ENCODE assay signal across 11 cellular contexts in genomic region chr7:1747004-1747801, GRCh38.
A peak's percentile ranks its signal among the peaks of the same experiment; 100 is the strongest.
DNase-seq lines count a peak whose midpoint lies in the region; ATAC-seq, FAIRE-seq and TF ChIP-seq lines count a peak whose summit lies in the region.
"Had no signal": no experiment of that assay in that cellular context is flagged by ENCODE, and none has a peak within 500 bp of the region (broad histone marks: within the 10 kb centered on the region; RNA-seq: fewer than 3 reads in every experiment).

No MANE protein-coding gene starts in this region.

- H3K4me3 ChIP-seq in Panc1 (ENCODE audit: low read depth in 2 of 2, low read length in 2 of 2) (no peak overlapping the region), H1 (ENCODE audit: extremely low read depth in 1 of 4, insufficient read depth in 2 of 4, low read depth in 3 of 4, low read length in 4 of 4) (no peak overlapping the region)
- H3K4me3 ChIP-seq: GM23248 had no signal

- DNase-seq in CD14-positive monocyte (ENCODE audit: low spot score), result peak; percentile 22
- DNase-seq in Panc1 (ENCODE audit: low read depth, low spot score), result no peak
- no peak for DNase-seq in H1 (ENCODE audit: low read depth in 1 of 2, low spot score in 2 of 2)
- DNase-seq in urothelium cell line (ENCODE audit: low spot score), result no peak
- DNase-seq in activated CD4-positive, alpha-beta memory T cell treated with anti-CD3 and anti-CD28 coated beads for 36 hours, result no peak
- no peak for DNase-seq in left colon
- DNase-seq: CD4-positive, CD25-positive, alpha-beta regulatory T cell; DMS53; GM23248; IMR-90 had no signal

- H2AK5ac ChIP-seq in H1 (ENCODE audit: low read depth, low read length), result no peak overlapping the region

- H4K5ac ChIP-seq in H1 (ENCODE audit: insufficient read length, low read depth, low read length), result no peak overlapping the region

- H3K27ac ChIP-seq in Panc1 (ENCODE audit: low read length), result no peak overlapping the region
- no peak overlapping the region for H3K27ac ChIP-seq in H1 (ENCODE audit: low read depth, low read length)
- H3K27ac ChIP-seq: GM23248 had no signal

- 96% methylated on average over 17 of the region's 38 CpGs; no CpG with 5 or more reads in 1 of the 2 experiments for WGBS in H1 (ENCODE audit: extremely low coverage in 1 of 2, insufficient coverage in 1 of 2, insufficient read length in 1 of 2, insufficient replicate concordance in 2 of 2, low coverage in 1 of 2, low lambda C conversion rate in 2 of 2, missing lambda C conversion rate in 1 of 2), 2 experiments

- H2BK5ac ChIP-seq in H1 (ENCODE audit: low read depth, low read length), result no peak overlapping the region

- H3K9me3 ChIP-seq in Panc1 (ENCODE audit: control insufficient read depth, insufficient read depth, low read depth, low read length), result no peaks in the 10 kb centered on the region
- H3K9me3 ChIP-seq in H1 (ENCODE audit: insufficient read depth in 2 of 2, low read depth in 1 of 2, low read length in 1 of 2), result no peaks in the 10 kb centered on the region

- peaks cover 28% of the 10 kb centered on the region for H3K4me1 ChIP-seq in Panc1 (ENCODE audit: control insufficient read depth, insufficient read depth, low read length)
- H3K4me1 ChIP-seq in H1 (replicated peaks in 1 of 4; ENCODE audit: control insufficient read depth in 3 of 4, insufficient read depth in 4 of 4, low read length in 3 of 4), result peaks cover 0 to 4% (median 1%) of the 10 kb centered on the region in 4 experiments; a peak in 1 of 7 replicates

- FAIRE-seq in H1 (lab: Jason Lieb, UNC) (no peak), urothelium cell line (lab: Jason Lieb, UNC) (peak; percentile 56)

- no peak overlapping the region for H3K4me3 Mint-ChIP-seq in CD14-positive monocyte
- no peak overlapping the region for H3K4me3 Mint-ChIP-seq in activated CD4-positive, alpha-beta memory T cell treated with anti-CD3 and anti-CD28 coated beads for 36 hours

- no peak overlapping the region for H2AFZ ChIP-seq in H1 (ENCODE audit: low read length)
- H2AFZ ChIP-seq: GM23248 had no signal

- POLR2A ChIA-PET in Panc1 (lab: Charles Lee), result no interaction called here
- POLR2A ChIA-PET in H1 (lab: Charles Lee; ENCODE audit: partially characterized antibody), result no interaction called here
- POLR2A ChIA-PET in activated CD4-positive, alpha-beta memory T cell treated with anti-CD3 and anti-CD28 coated beads for 36 hours (lab: Charles Lee), result no interaction called here

- TF ChIP-seq RAD21 in H1 (IDR thresholded peaks at IDR 0.05 in 1 of 2, conservative IDR thresholded peaks at IDR 0.05 in 1 of 2; ENCODE audit: low read depth in 2 of 2, low read length in 2 of 2), result no peak

- no peak overlapping the region for H3K4ac ChIP-seq in H1 (replicated peaks; ENCODE audit: insufficient read length, low read depth, low read length)

- H4K8ac ChIP-seq in H1 (ENCODE audit: extremely low read depth, insufficient read depth, low read length), result peak overlapping the region; percentile 25; the same call in 1 of the 2 replicates

- no peaks in the 10 kb centered on the region for H3K79me1 ChIP-seq in H1 (ENCODE audit: low read depth, low read length)

- no peak for TF ChIP-seq CTCF in CD14-positive monocyte (IDR thresholded peaks at IDR 0.05)
- TF ChIP-seq CTCF in Panc1 (IDR thresholded peaks at IDR 0.05), result no peak
- TF ChIP-seq CTCF in H1 (IDR thresholded peaks at IDR 0.05; ENCODE audit: control extremely low read depth in 1 of 3, insufficient read depth in 1 of 3, low read depth in 1 of 3, low read length in 3 of 3), result no peak

- H3K9ac ChIP-seq in H1 (replicated peaks in 1 of 4; ENCODE audit: extremely low read depth in 1 of 4, low read depth in 3 of 4, low read length in 3 of 4), result no peak overlapping the region
- H3K9ac ChIP-seq: GM23248 had no signal

- no peak overlapping the region for H3K23ac ChIP-seq in H1 (ENCODE audit: insufficient read length)

- TF ChIP-seq POLR2A in H1 (IDR thresholded peaks at IDR 0.05; ENCODE audit: control extremely low read depth in 1 of 2, low read depth in 2 of 2, low read length in 2 of 2), result no peak

- peaks cover 0 to 14% (median 2%) of the 10 kb centered on the region in 7 donors for H3K9me3 Mint-ChIP-seq in CD14-positive monocyte
- no peaks in the 10 kb centered on the region for H3K9me3 Mint-ChIP-seq in activated CD4-positive, alpha-beta memory T cell treated with anti-CD3 and anti-CD28 coated beads for 36 hours
- H3K9me3 Mint-ChIP-seq: CD4-positive, CD25-positive, alpha-beta regulatory T cell had no signal

- TSS peak; percentile 73 for BruUV-seq in Panc1 (replicated peaks; lab: Mats Ljungman, UMichigan)

- no peak for TF ChIP-seq EP300 in H1 (IDR thresholded peaks at IDR 0.05; ENCODE audit: borderline replicate concordance in 1 of 2, low read depth in 2 of 2, low read length in 2 of 2)

- CTCF ChIA-PET in Panc1 (lab: Charles Lee), result no interaction called here
- CTCF ChIA-PET in H1 (lab: Charles Lee; ENCODE audit: partially characterized antibody), result interaction anchor here (0.9 to 1.3 kb wide), 2 partner anchors 10 to 17 kb away, joined by 3 read pairs; no protein-coding TSS in a partner anchor
- CTCF ChIA-PET in activated CD4-positive, alpha-beta memory T cell treated with anti-CD3 and anti-CD28 coated beads for 36 hours (lab: Charles Lee), result no interaction called here

- no peaks in the 10 kb centered on the region for H3K23me2 ChIP-seq in H1 (ENCODE audit: low read depth, low read length)

- no peak overlapping the region for H3K18ac ChIP-seq in H1 (ENCODE audit: extremely low read depth, low read length)

- H3K27me3 ChIP-seq in Panc1 (ENCODE audit: control insufficient read depth, insufficient read depth, low read length), result no peaks in the 10 kb centered on the region
- H3K27me3 ChIP-seq in H1 (replicated peaks in 1 of 4; ENCODE audit: control insufficient read depth in 3 of 4, extremely low read depth in 1 of 4, insufficient read depth in 3 of 4, low read length in 3 of 4), result no peaks in the 10 kb centered on the region

- peak overlapping the region in 1 of 7 donors; percentile 50 for H3K27ac Mint-ChIP-seq in CD14-positive monocyte
- no peak overlapping the region for H3K27ac Mint-ChIP-seq in activated CD4-positive, alpha-beta memory T cell treated with anti-CD3 and anti-CD28 coated beads for 36 hours
- H3K27ac Mint-ChIP-seq: CD4-positive, CD25-positive, alpha-beta regulatory T cell had no signal

- H3K14ac ChIP-seq in H1 (ENCODE audit: insufficient read length), result no peak overlapping the region

- H2BK15ac ChIP-seq in H1 (ENCODE audit: low read length), result no peak overlapping the region

- H3K36me3 ChIP-seq in Panc1 (ENCODE audit: control insufficient read depth, insufficient read depth, low read length) (no peaks in the 10 kb centered on the region), H1 (ENCODE audit: control insufficient read depth in 2 of 4, insufficient read depth in 4 of 4, low read length in 3 of 4) (no peaks in the 10 kb centered on the region)

- H3K56ac ChIP-seq in H1 (replicated peaks; ENCODE audit: insufficient read length, low read depth, low read length), result no peak overlapping the region

- intact Hi-C loops in CD14-positive monocyte (cut with micrococcal nuclease), result no loop called here
- intact Hi-C loops in Panc1 (cut with micrococcal nuclease; ENCODE audit: unreplicated experiment), result no loop called here
- intact Hi-C loops in activated CD4-positive, alpha-beta memory T cell treated with anti-CD3 and anti-CD28 coated beads for 36 hours (cut with micrococcal nuclease), result no loop called here
- intact Hi-C loops in left colon (cut with DNase I, micrococcal nuclease), result no loop called here

- ATAC-seq in Panc1 (no peak), GM19463 (IDR thresholded peaks at IDR 0.05; ENCODE audit: unreplicated experiment) (no peak), left colon (no peak)

- H2BK12ac ChIP-seq in H1 (ENCODE audit: low read depth, low read length), result no peak overlapping the region

- peaks cover 10 to 24% (median 21%) of the 10 kb centered on the region in 3 donors for H3K27me3 Mint-ChIP-seq in CD14-positive monocyte (ENCODE audit: low read depth in 3 of 3)
- peaks cover 4% of the 10 kb centered on the region for H3K27me3 Mint-ChIP-seq in activated CD4-positive, alpha-beta memory T cell treated with anti-CD3 and anti-CD28 coated beads for 36 hours

- no peak overlapping the region for H3K4me2 ChIP-seq in H1 (ENCODE audit: insufficient read depth in 1 of 2, low read depth in 2 of 2, low read length in 2 of 2)

- no peak overlapping the region for H2BK120ac ChIP-seq in H1 (replicated peaks; ENCODE audit: low read depth, low read length)

- H4K20me1 ChIP-seq in H1 (replicated peaks in 1 of 2; ENCODE audit: control insufficient read depth in 1 of 2, insufficient read depth in 2 of 2, low read length in 2 of 2), result peaks cover 0 to 2% of the 10 kb centered on the region in 2 experiments

- H3K79me2 ChIP-seq in H1 (ENCODE audit: control insufficient read depth in 1 of 2, insufficient read depth in 2 of 2, low read length in 2 of 2), result no peaks in the 10 kb centered on the region

- in situ Hi-C loops in Panc1 (cut with HindIII; ENCODE audit: low pct_unique_long_range_greater_than_20kb, low sequenced_read_pairs), result no loop called here

- no peak overlapping the region for H4K91ac ChIP-seq in H1 (replicated peaks; ENCODE audit: insufficient read length, low read length)

- no peaks in the 10 kb centered on the region for H3K36me3 Mint-ChIP-seq in CD14-positive monocyte
- H3K36me3 Mint-ChIP-seq in activated CD4-positive, alpha-beta memory T cell treated with anti-CD3 and anti-CD28 coated beads for 36 hours, result no peaks in the 10 kb centered on the region
- H3K36me3 Mint-ChIP-seq: CD4-positive, CD25-positive, alpha-beta regulatory T cell had no signal

- H2BK20ac ChIP-seq in H1 (ENCODE audit: low read length), result no peak overlapping the region

- H3K4me1 Mint-ChIP-seq in CD14-positive monocyte, result peaks cover 7% of the 10 kb centered on the region
- peaks cover 5% of the 10 kb centered on the region for H3K4me1 Mint-ChIP-seq in activated CD4-positive, alpha-beta memory T cell treated with anti-CD3 and anti-CD28 coated beads for 36 hours (ENCODE audit: low read depth)

TF ChIP-seq in H1, 55 proteins besides CTCF, POLR2A, EP300 and RAD21:
- TF ChIP-seq ASH2L (IDR thresholded peaks at IDR 0.05; ENCODE audit: low read length), result no peak
- no peak for TF ChIP-seq EZH2 (IDR thresholded peaks at IDR 0.05; ENCODE audit: low read depth, low read length, severe bottlenecking)
- no peak for TF ChIP-seq ZNF274 (IDR thresholded peaks at IDR 0.05; ENCODE audit: borderline replicate concordance, extremely low read depth, low read length)
- no peak for TF ChIP-seq CHD1 (IDR thresholded peaks at IDR 0.05; ENCODE audit: low read depth, low read length)
- TF ChIP-seq FOSL1 (IDR thresholded peaks at IDR 0.05; ENCODE audit: insufficient read depth, low read depth, low read length), result no peak
- no peak for TF ChIP-seq PHF8 (conservative IDR thresholded peaks at IDR 0.05; ENCODE audit: low read depth, low read length)
